Comparison of ENCODE assay signal across 1 cellular context in the genomic region with DNA sequence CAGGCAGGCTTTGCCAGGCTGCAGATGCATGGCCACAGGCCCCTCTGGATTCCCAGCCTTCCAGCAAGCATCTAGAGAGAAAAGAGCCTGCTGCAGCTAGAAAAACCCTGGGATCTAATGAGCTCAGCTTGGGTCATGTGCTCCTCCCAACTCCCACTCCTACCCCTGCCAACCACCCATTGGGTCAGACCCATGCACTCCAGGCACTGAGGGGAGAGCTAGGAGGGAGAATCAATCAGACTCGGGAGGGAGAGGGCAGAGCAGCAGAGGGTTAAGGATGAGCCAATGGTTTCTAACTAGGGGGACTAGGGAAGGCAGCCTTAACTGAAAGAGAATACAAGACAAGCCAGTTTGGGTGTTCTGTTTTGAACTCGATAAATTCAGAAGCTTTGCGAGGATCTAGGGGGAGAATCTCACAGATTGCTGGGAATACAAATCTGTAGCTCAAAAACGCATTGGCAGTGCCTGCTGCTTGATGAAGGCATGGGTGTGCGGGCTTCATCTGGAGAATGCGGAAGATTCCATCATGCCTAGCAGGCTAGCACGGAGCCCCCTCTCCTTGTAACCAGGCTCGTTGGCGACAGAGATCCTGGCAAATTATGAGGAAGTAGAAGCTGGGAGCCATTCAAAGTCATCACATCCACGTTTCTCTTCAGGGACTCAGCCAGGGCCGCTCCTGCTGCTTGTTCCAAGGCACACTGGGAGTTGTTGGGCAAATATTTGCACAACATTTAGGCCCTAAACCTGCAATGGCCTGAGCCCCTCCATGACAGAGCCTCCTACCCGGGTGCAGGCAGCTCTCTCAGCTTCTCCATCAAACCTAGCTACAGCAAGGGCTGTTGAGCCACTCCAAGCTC.
TF ChIP-seq lines count a peak whose summit lies in the region.

No MANE protein-coding gene starts in this region.

TF ChIP-seq in GM23338, 12 proteins besides CTCF, POLR2A, EP300 and RAD21 (continued from another document):
- TF ChIP-seq, protein P1, sequence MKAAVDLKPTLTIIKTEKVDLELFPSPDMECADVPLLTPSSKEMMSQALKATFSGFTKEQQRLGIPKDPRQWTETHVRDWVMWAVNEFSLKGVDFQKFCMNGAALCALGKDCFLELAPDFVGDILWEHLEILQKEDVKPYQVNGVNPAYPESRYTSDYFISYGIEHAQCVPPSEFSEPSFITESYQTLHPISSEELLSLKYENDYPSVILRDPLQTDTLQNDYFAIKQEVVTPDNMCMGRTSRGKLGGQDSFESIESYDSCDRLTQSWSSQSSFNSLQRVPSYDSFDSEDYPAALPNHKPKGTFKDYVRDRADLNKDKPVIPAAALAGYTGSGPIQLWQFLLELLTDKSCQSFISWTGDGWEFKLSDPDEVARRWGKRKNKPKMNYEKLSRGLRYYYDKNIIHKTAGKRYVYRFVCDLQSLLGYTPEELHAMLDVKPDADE (IDR thresholded peaks at IDR 0.05), result no peak
- TF ChIP-seq, protein P2, sequence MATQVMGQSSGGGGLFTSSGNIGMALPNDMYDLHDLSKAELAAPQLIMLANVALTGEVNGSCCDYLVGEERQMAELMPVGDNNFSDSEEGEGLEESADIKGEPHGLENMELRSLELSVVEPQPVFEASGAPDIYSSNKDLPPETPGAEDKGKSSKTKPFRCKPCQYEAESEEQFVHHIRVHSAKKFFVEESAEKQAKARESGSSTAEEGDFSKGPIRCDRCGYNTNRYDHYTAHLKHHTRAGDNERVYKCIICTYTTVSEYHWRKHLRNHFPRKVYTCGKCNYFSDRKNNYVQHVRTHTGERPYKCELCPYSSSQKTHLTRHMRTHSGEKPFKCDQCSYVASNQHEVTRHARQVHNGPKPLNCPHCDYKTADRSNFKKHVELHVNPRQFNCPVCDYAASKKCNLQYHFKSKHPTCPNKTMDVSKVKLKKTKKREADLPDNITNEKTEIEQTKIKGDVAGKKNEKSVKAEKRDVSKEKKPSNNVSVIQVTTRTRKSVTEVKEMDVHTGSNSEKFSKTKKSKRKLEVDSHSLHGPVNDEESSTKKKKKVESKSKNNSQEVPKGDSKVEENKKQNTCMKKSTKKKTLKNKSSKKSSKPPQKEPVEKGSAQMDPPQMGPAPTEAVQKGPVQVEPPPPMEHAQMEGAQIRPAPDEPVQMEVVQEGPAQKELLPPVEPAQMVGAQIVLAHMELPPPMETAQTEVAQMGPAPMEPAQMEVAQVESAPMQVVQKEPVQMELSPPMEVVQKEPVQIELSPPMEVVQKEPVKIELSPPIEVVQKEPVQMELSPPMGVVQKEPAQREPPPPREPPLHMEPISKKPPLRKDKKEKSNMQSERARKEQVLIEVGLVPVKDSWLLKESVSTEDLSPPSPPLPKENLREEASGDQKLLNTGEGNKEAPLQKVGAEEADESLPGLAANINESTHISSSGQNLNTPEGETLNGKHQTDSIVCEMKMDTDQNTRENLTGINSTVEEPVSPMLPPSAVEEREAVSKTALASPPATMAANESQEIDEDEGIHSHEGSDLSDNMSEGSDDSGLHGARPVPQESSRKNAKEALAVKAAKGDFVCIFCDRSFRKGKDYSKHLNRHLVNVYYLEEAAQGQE (IDR thresholded peaks at IDR 0.05; ENCODE audit: unreplicated experiment), result no peak
- TF ChIP-seq NANOG (IDR thresholded peaks at IDR 0.05; ENCODE audit: borderline replicate concordance), result no peak
- no peak for TF ChIP-seq EZH2 (IDR thresholded peaks at IDR 0.05; ENCODE audit: low read depth, unreplicated experiment)
- no peak for TF ChIP-seq ZNF331 (CRISPR knock-in tag; IDR thresholded peaks at IDR 0.05; ENCODE audit: low read depth)
- TF ChIP-seq CREB1 (CRISPR knock-in tag; IDR thresholded peaks at IDR 0.05; ENCODE audit: low read depth), result no peak
- no peak for TF ChIP-seq EZH2phosphoT487 (IDR thresholded peaks at IDR 0.05; ENCODE audit: unreplicated experiment)
- TF ChIP-seq JUNB (IDR thresholded peaks at IDR 0.05; ENCODE audit: unreplicated experiment), result no peak
- TF ChIP-seq POLR2AphosphoS5 (IDR thresholded peaks at IDR 0.05; ENCODE audit: low read depth), result no peak
